In genomic region chr16:4322121-4323035, GRCh38 we compare ENCODE assay signal across 1 cellular context.
TF ChIP-seq lines count a peak whose summit lies in the region.

No MANE protein-coding gene starts in this region.

TF ChIP-seq in HEK293, 187 proteins besides CTCF, POLR2A, EP300 and RAD21:
- TF ChIP-seq BCL11B (tag by site-specific recombination; IDR thresholded peaks at IDR 0.05; ENCODE audit: low read depth) (0 out of 2 replicates have a peak, but pooled peaks have one; percentile 39), ZNF26 (tag by site-specific recombination; IDR thresholded peaks at IDR 0.05) (no peak), ZBTB7A (tag by site-specific recombination; IDR thresholded peaks at IDR 0.05; ENCODE audit: low read depth) (peak; percentile 70; the same call in 1 of the 2 replicates), ZNF16 (tag by site-specific recombination; IDR thresholded peaks at IDR 0.05; ENCODE audit: low read depth) (peak; percentile 93), ZXDB (tag by site-specific recombination; IDR thresholded peaks at IDR 0.05) (no peak)
